ENCODE assay signal across 24 cellular contexts in the genomic region with DNA sequence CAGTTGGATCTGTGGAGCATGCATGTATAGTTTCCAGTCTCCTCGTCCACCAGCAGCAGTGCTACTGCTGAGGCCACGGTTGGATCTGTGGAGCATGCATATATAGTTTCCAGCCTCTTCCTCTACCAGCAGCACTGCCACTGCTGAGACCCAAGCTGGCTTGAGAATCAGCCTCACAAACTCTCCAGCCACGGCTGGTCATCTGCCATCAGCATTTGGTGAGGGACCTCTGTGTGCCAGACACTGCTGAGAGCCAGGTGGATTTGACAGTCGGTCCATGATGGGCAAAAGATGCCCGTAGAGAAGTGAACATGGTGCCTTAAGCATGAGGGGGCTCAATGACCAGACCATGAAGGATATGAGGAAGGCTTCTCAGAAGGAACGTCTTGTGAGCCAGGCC.
"Had no signal": no experiment of that assay in that cellular context is flagged by ENCODE, and none has a peak within 500 bp of the region (broad histone marks: within the 10 kb centered on the region; RNA-seq: fewer than 3 reads in every experiment).

No MANE protein-coding gene starts in this region.

- H3K4me3 ChIP-seq: esophagus muscularis mucosa, hepatocyte, pancreas, psoas muscle, right atrium auricular region, upper lobe of left lung had no signal

- H3K9me3 ChIP-seq: esophagus muscularis mucosa, neutrophil, pancreas, psoas muscle, right atrium auricular region, upper lobe of left lung had no signal

- H3K27ac Mint-ChIP-seq: activated CD8-positive, alpha-beta T cell treated with anti-CD3 and anti-CD28 coated beads, Interleukin-2, amount 10 ng/mL, durations not matched to agents 7 days and 5 days; activated T-helper 1 cell treated with anti-CD3 and anti-CD28 coated beads, Interleukin-12 subunit alpha, Interleukin-12 subunit beta, Interleukin-2, Interleukin-4 antibody, amounts not matched to agents 30 ng/mL and 10 ng/mL and 1 ng/mL, durations not matched to agents 14 hours and 24 hours and 36 hours; memory B cell; natural killer cell treated with Interleukin-12 subunit alpha and Interleukin-12 subunit beta and Interleukin-15 and Interleukin-18, amount 100 ng/mL, for 72 hours; stimulated activated naive CD8-positive, alpha-beta T cell treated with anti-CD3 and anti-CD28 coated beads, Interleukin-15, amount 100 ng/mL, for 72 hours; T-cell had no signal

- ATAC-seq: activated CD8-positive, alpha-beta T cell treated with anti-CD3 and anti-CD28 coated beads, Interleukin-2, amount 10 ng/mL, durations not matched to agents 7 days and 5 days; natural killer cell treated with Interleukin-12 subunit alpha and Interleukin-12 subunit beta and Interleukin-15 and Interleukin-18, amount 100 ng/mL, for 72 hours; pancreas; stimulated activated naive CD8-positive, alpha-beta T cell treated with anti-CD3 and anti-CD28 coated beads, Interleukin-15, amount 100 ng/mL, for 72 hours; T-cell had no signal

- H3K27me3 Mint-ChIP-seq: activated naive CD4-positive, alpha-beta T cell treated with anti-CD3 and anti-CD28 coated beads, Interleukin-2, amount 50 U/mL, for 24 hours; central memory CD8-positive, alpha-beta T cell; memory B cell; natural killer cell treated with Interleukin-12 subunit alpha and Interleukin-12 subunit beta and Interleukin-15 and Interleukin-18, amount 100 ng/mL, for 72 hours; stimulated activated naive CD8-positive, alpha-beta T cell treated with anti-CD3 and anti-CD28 coated beads, Interleukin-15, amount 100 ng/mL, for 72 hours; T-cell had no signal

- H3K4me1 ChIP-seq: esophagus muscularis mucosa, pancreas, right atrium auricular region, upper lobe of left lung had no signal

- H3K4me2 ChIP-seq: hepatocyte had no signal

- H3K79me2 ChIP-seq: hepatocyte had no signal

- H3K4me1 Mint-ChIP-seq: activated naive CD4-positive, alpha-beta T cell treated with anti-CD3 and anti-CD28 coated beads, Interleukin-2, amount 50 U/mL, for 24 hours; central memory CD8-positive, alpha-beta T cell; memory B cell; stimulated activated naive CD8-positive, alpha-beta T cell treated with anti-CD3 and anti-CD28 coated beads, Interleukin-15, amount 100 ng/mL, for 72 hours; T-cell had no signal

- H3K4me3 Mint-ChIP-seq: activated CD8-positive, alpha-beta T cell treated with anti-CD3 and anti-CD28 coated beads, Interleukin-2, amount 10 ng/mL, durations not matched to agents 7 days and 5 days; activated naive CD4-positive, alpha-beta T cell treated with anti-CD3 and anti-CD28 coated beads, Interleukin-2, amount 50 U/mL, for 24 hours; activated T-helper 1 cell treated with anti-CD3 and anti-CD28 coated beads, Interleukin-12 subunit alpha, Interleukin-12 subunit beta, Interleukin-2, Interleukin-4 antibody, amounts not matched to agents 30 ng/mL and 10 ng/mL and 1 ng/mL, durations not matched to agents 14 hours and 24 hours and 36 hours; central memory CD8-positive, alpha-beta T cell; memory B cell; natural killer cell treated with Interleukin-12 subunit alpha and Interleukin-12 subunit beta and Interleukin-15 and Interleukin-18, amount 100 ng/mL, for 72 hours; stimulated activated naive CD8-positive, alpha-beta T cell treated with anti-CD3 and anti-CD28 coated beads, Interleukin-15, amount 100 ng/mL, for 72 hours; T-cell had no signal

- H3K27ac ChIP-seq: esophagus muscularis mucosa, hepatocyte, neutrophil, pancreas, upper lobe of left lung had no signal

- H2AFZ ChIP-seq: hepatocyte had no signal

- H3K36me3 ChIP-seq: pancreas had no signal

- H3K27me3 ChIP-seq: esophagus muscularis mucosa, hepatocyte, neutrophil, pancreas, right atrium auricular region, upper lobe of left lung had no signal

- DNase-seq: activated CD4-positive, alpha-beta T cell treated with anti-CD3 and anti-CD28 coated beads for 1 hour; activated CD4-positive, alpha-beta T cell treated with anti-CD3 and anti-CD28 coated beads, Interleukin-2, amount 50 U/mL, for 1 hour; activated CD8-positive, alpha-beta T cell treated with anti-CD3 and anti-CD28 coated beads, Interleukin-2, amount 10 ng/mL, durations not matched to agents 7 days and 5 days; activated gamma-delta T cell; anterior cingulate cortex; dermis blood vessel endothelial cell; effector memory CD4-positive, alpha-beta T cell; glutamatergic neuron; pancreas; psoas muscle; stimulated activated CD4-positive, alpha-beta T cell treated with anti-CD3 and anti-CD28 coated beads, Interleukin-1b, Interleukin-23, amount 100 ng/mL, for 48 hours; stimulated activated naive CD8-positive, alpha-beta T cell treated with anti-CD3 and anti-CD28 coated beads, Interleukin-15, amount 100 ng/mL, for 72 hours; T-cell; T-helper 9 cell; upper lobe of left lung had no signal

- H3K9me3 Mint-ChIP-seq: activated naive CD4-positive, alpha-beta T cell treated with anti-CD3 and anti-CD28 coated beads, Interleukin-2, amount 50 U/mL, for 24 hours; activated T-helper 1 cell treated with anti-CD3 and anti-CD28 coated beads, Interleukin-12 subunit alpha, Interleukin-12 subunit beta, Interleukin-2, Interleukin-4 antibody, amounts not matched to agents 30 ng/mL and 10 ng/mL and 1 ng/mL, durations not matched to agents 14 hours and 24 hours and 36 hours; central memory CD8-positive, alpha-beta T cell; memory B cell; natural killer cell treated with Interleukin-12 subunit alpha and Interleukin-12 subunit beta and Interleukin-15 and Interleukin-18, amount 100 ng/mL, for 72 hours; stimulated activated naive CD8-positive, alpha-beta T cell treated with anti-CD3 and anti-CD28 coated beads, Interleukin-15, amount 100 ng/mL, for 72 hours; T-cell had no signal
